In the genomic region with DNA sequence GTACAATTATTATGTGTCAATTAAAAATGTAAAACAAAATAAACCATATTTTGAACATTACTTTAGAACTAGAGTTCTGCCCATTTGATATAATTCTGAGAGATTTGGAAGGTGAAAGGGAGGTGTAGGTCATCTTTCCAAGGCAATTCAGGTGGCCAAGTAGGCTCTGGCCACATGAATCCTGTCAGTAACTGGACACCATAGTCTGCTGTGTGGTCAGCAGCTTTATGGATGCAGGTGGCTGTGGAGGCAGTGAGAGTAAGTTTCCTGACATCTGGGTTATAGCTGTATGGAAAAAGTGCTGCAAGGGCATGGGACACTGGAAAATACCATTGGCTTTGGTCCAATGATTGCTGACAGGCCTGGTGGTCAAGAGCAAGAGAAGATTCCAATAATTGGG, we compare ENCODE assay signal across 1 cellular context.
TF ChIP-seq lines count a peak whose summit lies in the region.

No MANE protein-coding gene starts in this region.

TF ChIP-seq in SK-N-SH, 30 proteins besides CTCF, POLR2A, EP300 and RAD21 (continued from another document):
- TF ChIP-seq, protein P1, sequence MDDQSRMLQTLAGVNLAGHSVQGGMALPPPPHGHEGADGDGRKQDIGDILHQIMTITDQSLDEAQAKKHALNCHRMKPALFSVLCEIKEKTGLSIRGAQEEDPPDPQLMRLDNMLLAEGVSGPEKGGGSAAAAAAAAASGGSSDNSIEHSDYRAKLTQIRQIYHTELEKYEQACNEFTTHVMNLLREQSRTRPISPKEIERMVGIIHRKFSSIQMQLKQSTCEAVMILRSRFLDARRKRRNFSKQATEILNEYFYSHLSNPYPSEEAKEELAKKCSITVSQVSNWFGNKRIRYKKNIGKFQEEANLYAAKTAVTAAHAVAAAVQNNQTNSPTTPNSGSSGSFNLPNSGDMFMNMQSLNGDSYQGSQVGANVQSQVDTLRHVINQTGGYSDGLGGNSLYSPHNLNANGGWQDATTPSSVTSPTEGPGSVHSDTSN (IDR thresholded peaks at IDR 0.05) = no peak
- TF ChIP-seq TAF1 (IDR thresholded peaks at IDR 0.05; ENCODE audit: borderline replicate concordance, low read depth, low read length) (no peak), RFX5 (IDR thresholded peaks at IDR 0.05; ENCODE audit: low read length) (no peak), ELF1 (IDR thresholded peaks at IDR 0.05) (no peak), POLR2AphosphoS5 (IDR thresholded peaks at IDR 0.05; ENCODE audit: low read depth, low read length) (no peak), NRF1 (IDR thresholded peaks at IDR 0.05; ENCODE audit: low read depth, low read length) (no peak), MEF2A (IDR thresholded peaks at IDR 0.05; ENCODE audit: borderline replicate concordance, low read depth) (no peak), TEAD4 (IDR thresholded peaks at IDR 0.05; ENCODE audit: borderline replicate concordance, insufficient read depth) (no peak)
TF ChIP-seq in SK-N-SH: peak in this region for 0.
